In genomic region chr6:150546457-150546856, GRCh38 we compare ENCODE assay signal across 31 cellular contexts. TPM values are rescaled to one million over a fixed set of nuclear protein-coding genes. Genes with fewer than 3 reads are reported as not detected.
"Had no signal": no experiment of that assay in that cellular context is flagged by ENCODE, and none has a peak within 500 bp of the region (broad histone marks: within the 10 kb centered on the region; RNA-seq: fewer than 3 reads in every experiment).

No MANE protein-coding gene starts in this region.

- H3K36me3 ChIP-seq: breast epithelium, Peyer's patch had no signal

- H3K4me3 Mint-ChIP-seq: activated CD4-positive, alpha-beta T cell treated with anti-CD3 and anti-CD28 coated beads, Interleukin-2, amount 10 ng/mL, durations not matched to agents 24 days and 14 days; activated CD8-positive, alpha-beta memory T cell treated with anti-CD3 and anti-CD28 coated beads, Interleukin-2, amount 10 ng/mL, durations not matched to agents 7 days and 5 days; activated naive CD4-positive, alpha-beta T cell treated with anti-CD3 and anti-CD28 coated beads, Interleukin-2, amount 50 U/mL, for 24 hours; activated T-cell treated with anti-CD3 and anti-CD28 coated beads, Interleukin-2, amount 50 U/mL, for 24 hours; activated T-helper 1 cell treated with anti-CD3 and anti-CD28 coated beads, Interleukin-12 subunit alpha, Interleukin-12 subunit beta, Interleukin-2, Interleukin-4 antibody, amounts not matched to agents 30 ng/mL and 10 ng/mL and 1 ng/mL, durations not matched to agents 14 hours and 24 hours and 36 hours; IgD-negative memory B cell; T-helper 17 cell; WTC11 had no signal

- DNase-seq: activated CD4-positive, alpha-beta T cell treated with anti-CD3 and anti-CD28 coated beads, Interleukin-2, amount 10 ng/mL, durations not matched to agents 24 days and 14 days; activated CD4-positive, alpha-beta T cell treated with anti-CD3 and anti-CD28 coated beads, Interleukin-2, amount 50 U/mL, for 48 hours; activated CD4-positive, CD25-positive, alpha-beta regulatory T cell treated with anti-CD3 and anti-CD28 coated beads, Interleukin-2, amount 50 U/mL, for 72 hours; activated CD8-positive, alpha-beta memory T cell treated with anti-CD3 and anti-CD28 coated beads, Interleukin-2, amount 10 ng/mL, durations not matched to agents 7 days and 5 days; activated effector memory CD4-positive, alpha-beta T cell treated with Interleukin-2 at 50 U/mL for 16 hours; activated naive CD4-positive, alpha-beta T cell; activated T-cell treated with anti-CD3 and anti-CD28 coated beads, Interleukin-2, amount 50 U/mL, for 24 hours; aorta; KG1; MV-4-11; NCI-H1105 treated with DMSO at 0.1 percent for 48 hours; NCI-H146; NCI-H187 treated with DMSO at 0.1 percent for 48 hours; NCI-H2081 treated with DMSO at 0.1 percent for 48 hours; NCI-H2171 treated with DMSO at 0.1 percent for 48 hours; NCI-H226; NCI-H69; NK-92 treated with Interleukin-12 subunit alpha and Interleukin-12 subunit beta, amount 100 ng/mL, for 24 hours; OCI-M1; Peyer's patch; SIG-M5; T-helper 17 cell; T-helper 9 cell had no signal

- ATAC-seq: activated CD8-positive, alpha-beta memory T cell treated with anti-CD3 and anti-CD28 coated beads, Interleukin-2, amount 10 ng/mL, durations not matched to agents 7 days and 5 days; T-helper 17 cell; WTC11 had no signal

- H3K27ac ChIP-seq: breast epithelium, Peyer's patch, RWPE1 had no signal

- H3K4me3 ChIP-seq: breast epithelium, Peyer's patch had no signal

- H3K9me3 ChIP-seq: breast epithelium, Peyer's patch had no signal

- H3K9me3 Mint-ChIP-seq: activated CD4-positive, alpha-beta T cell treated with anti-CD3 and anti-CD28 coated beads, Interleukin-2, amount 10 ng/mL, durations not matched to agents 24 days and 14 days; activated naive CD4-positive, alpha-beta T cell treated with anti-CD3 and anti-CD28 coated beads, Interleukin-2, amount 50 U/mL, for 24 hours; activated T-cell treated with anti-CD3 and anti-CD28 coated beads, Interleukin-2, amount 50 U/mL, for 24 hours; activated T-helper 1 cell treated with anti-CD3 and anti-CD28 coated beads, Interleukin-12 subunit alpha, Interleukin-12 subunit beta, Interleukin-2, Interleukin-4 antibody, amounts not matched to agents 30 ng/mL and 10 ng/mL and 1 ng/mL, durations not matched to agents 14 hours and 24 hours and 36 hours; IgD-negative memory B cell; WTC11 had no signal

- H3K27me3 ChIP-seq: breast epithelium, Peyer's patch had no signal

- H3K36me3 Mint-ChIP-seq: activated CD8-positive, alpha-beta memory T cell treated with anti-CD3 and anti-CD28 coated beads, Interleukin-2, amount 10 ng/mL, durations not matched to agents 7 days and 5 days; activated naive CD4-positive, alpha-beta T cell treated with anti-CD3 and anti-CD28 coated beads, Interleukin-2, amount 50 U/mL, for 24 hours; IgD-negative memory B cell; WTC11 had no signal

- H3K4me1 Mint-ChIP-seq: activated CD4-positive, alpha-beta T cell treated with anti-CD3 and anti-CD28 coated beads, Interleukin-2, amount 10 ng/mL, durations not matched to agents 24 days and 14 days; activated CD8-positive, alpha-beta memory T cell treated with anti-CD3 and anti-CD28 coated beads, Interleukin-2, amount 10 ng/mL, durations not matched to agents 7 days and 5 days; activated naive CD4-positive, alpha-beta T cell treated with anti-CD3 and anti-CD28 coated beads, Interleukin-2, amount 50 U/mL, for 24 hours had no signal

- H3K4me1 ChIP-seq: breast epithelium, Peyer's patch had no signal

- H3K27ac Mint-ChIP-seq: activated CD4-positive, alpha-beta T cell treated with anti-CD3 and anti-CD28 coated beads, Interleukin-2, amount 10 ng/mL, durations not matched to agents 24 days and 14 days; activated CD8-positive, alpha-beta memory T cell treated with anti-CD3 and anti-CD28 coated beads, Interleukin-2, amount 10 ng/mL, durations not matched to agents 7 days and 5 days; activated naive CD4-positive, alpha-beta T cell treated with anti-CD3 and anti-CD28 coated beads, Interleukin-2, amount 50 U/mL, for 24 hours; activated T-cell treated with anti-CD3 and anti-CD28 coated beads, Interleukin-2, amount 50 U/mL, for 24 hours; activated T-helper 1 cell treated with anti-CD3 and anti-CD28 coated beads, Interleukin-12 subunit alpha, Interleukin-12 subunit beta, Interleukin-2, Interleukin-4 antibody, amounts not matched to agents 30 ng/mL and 10 ng/mL and 1 ng/mL, durations not matched to agents 14 hours and 24 hours and 36 hours; IgD-negative memory B cell; T-helper 17 cell; WTC11 had no signal

RNA-seq across cellular contexts. Expression of gene PLEKHG1, which starts 53.2 kb away (rescaled TPM):
- total RNA-seq: LHCN-M2, M059J had no signal
